ENCODE assay signal across 1 cellular context in the genomic region with DNA sequence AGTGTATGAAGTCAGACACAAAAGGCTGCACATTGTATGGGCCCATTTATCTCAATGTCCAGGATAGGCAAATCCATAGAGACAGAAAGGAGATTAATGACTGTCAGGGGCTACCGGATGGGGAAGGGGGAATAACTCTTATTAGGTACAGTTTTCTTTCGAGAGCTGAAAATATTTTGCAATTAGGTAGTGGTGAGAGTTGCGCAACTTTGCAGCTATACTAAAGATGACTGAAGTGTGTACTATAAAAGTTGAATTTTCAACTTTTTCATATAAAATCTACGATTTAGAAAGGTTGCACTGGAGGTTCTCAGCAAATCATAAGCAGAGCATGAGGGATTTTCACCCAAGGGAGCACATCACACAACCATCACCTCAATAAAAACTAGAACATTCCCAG.
TF ChIP-seq lines count a peak whose summit lies in the region.

No MANE protein-coding gene starts in this region.

TF ChIP-seq in A549, 52 proteins besides CTCF, POLR2A, EP300 and RAD21 (continued from another document):
- TF ChIP-seq, protein P1, sequence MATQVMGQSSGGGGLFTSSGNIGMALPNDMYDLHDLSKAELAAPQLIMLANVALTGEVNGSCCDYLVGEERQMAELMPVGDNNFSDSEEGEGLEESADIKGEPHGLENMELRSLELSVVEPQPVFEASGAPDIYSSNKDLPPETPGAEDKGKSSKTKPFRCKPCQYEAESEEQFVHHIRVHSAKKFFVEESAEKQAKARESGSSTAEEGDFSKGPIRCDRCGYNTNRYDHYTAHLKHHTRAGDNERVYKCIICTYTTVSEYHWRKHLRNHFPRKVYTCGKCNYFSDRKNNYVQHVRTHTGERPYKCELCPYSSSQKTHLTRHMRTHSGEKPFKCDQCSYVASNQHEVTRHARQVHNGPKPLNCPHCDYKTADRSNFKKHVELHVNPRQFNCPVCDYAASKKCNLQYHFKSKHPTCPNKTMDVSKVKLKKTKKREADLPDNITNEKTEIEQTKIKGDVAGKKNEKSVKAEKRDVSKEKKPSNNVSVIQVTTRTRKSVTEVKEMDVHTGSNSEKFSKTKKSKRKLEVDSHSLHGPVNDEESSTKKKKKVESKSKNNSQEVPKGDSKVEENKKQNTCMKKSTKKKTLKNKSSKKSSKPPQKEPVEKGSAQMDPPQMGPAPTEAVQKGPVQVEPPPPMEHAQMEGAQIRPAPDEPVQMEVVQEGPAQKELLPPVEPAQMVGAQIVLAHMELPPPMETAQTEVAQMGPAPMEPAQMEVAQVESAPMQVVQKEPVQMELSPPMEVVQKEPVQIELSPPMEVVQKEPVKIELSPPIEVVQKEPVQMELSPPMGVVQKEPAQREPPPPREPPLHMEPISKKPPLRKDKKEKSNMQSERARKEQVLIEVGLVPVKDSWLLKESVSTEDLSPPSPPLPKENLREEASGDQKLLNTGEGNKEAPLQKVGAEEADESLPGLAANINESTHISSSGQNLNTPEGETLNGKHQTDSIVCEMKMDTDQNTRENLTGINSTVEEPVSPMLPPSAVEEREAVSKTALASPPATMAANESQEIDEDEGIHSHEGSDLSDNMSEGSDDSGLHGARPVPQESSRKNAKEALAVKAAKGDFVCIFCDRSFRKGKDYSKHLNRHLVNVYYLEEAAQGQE (IDR thresholded peaks at IDR 0.05): no peak
